ENCODE assay signal across 8 cellular contexts in genomic region chr11:116732740-116733385, GRCh38. TPM values are rescaled to one million over a fixed set of nuclear protein-coding genes. Genes with fewer than 3 reads are reported as not detected.
DNase-seq lines count a peak whose midpoint lies in the region; ATAC-seq and TF ChIP-seq lines count a peak whose summit lies in the region.

No MANE protein-coding gene starts in this region.

- intact Hi-C loops in lower lobe of right lung (cut with DNase I), result no loop called here

- peaks cover 2% of the 10 kb centered on the region for H3K36me3 Mint-ChIP-seq in activated CD4-positive, alpha-beta T cell treated with anti-CD3 and anti-CD28 coated beads, Interleukin-2, amount 10 ng/mL, durations not matched to agents 7 days and 5 days (ENCODE audit: low read depth)

- POLR2A ChIA-PET in activated CD4-positive, alpha-beta T cell treated with anti-CD3 and anti-CD28 coated beads, Interleukin-2, amount 10 ng/mL, durations not matched to agents 7 days and 5 days (lab: Charles Lee), result no interaction called here

- CTCF ChIA-PET in activated CD4-positive, alpha-beta T cell treated with anti-CD3 and anti-CD28 coated beads, Interleukin-2, amount 10 ng/mL, durations not matched to agents 7 days and 5 days (lab: Charles Lee), result interaction anchor here (0.6 to 1.7 kb wide), 17 partner anchors 8 to 536 kb away, joined by 3 to 6 read pairs (median 3); partner anchors contain the start of gene APOA5

- DNase-seq in SIG-M5 treated with dmso at 0.1 percent for 504 hours (lab: John Stamatoyannopoulos, UW; ENCODE audit: unreplicated experiment) (peak; percentile 52), SIG-M5 (lab: John Stamatoyannopoulos, UW) (no peak), NCI-H226 (peak; percentile 47), dermis blood vessel endothelial cell (peak; percentile 75), lower lobe of right lung (peak; percentile 68)
- peak; percentile 67 for DNase-seq in activated CD4-positive, alpha-beta T cell treated with anti-CD3 and anti-CD28 coated beads, Interleukin-2, amount 10 ng/mL, durations not matched to agents 7 days and 5 days
- peak; percentile 31 for DNase-seq in stimulated activated CD8-positive, alpha-beta memory T cell treated with anti-CD3 and anti-CD28 coated beads, Interleukin-15, amount 100 ng/mL, for 1 hour (ENCODE audit: low read depth)

- no peak overlapping the region for H3K27ac Mint-ChIP-seq in activated CD4-positive, alpha-beta T cell treated with anti-CD3 and anti-CD28 coated beads, Interleukin-2, amount 10 ng/mL, durations not matched to agents 7 days and 5 days

- no peaks in the 10 kb centered on the region for H3K9me3 Mint-ChIP-seq in activated CD4-positive, alpha-beta T cell treated with anti-CD3 and anti-CD28 coated beads, Interleukin-2, amount 10 ng/mL, durations not matched to agents 7 days and 5 days

- peak; percentile 77 for TF ChIP-seq CTCF in lower lobe of right lung (IDR thresholded peaks at IDR 0.05)

- H3K27ac ChIP-seq in lower lobe of right lung, result no peak overlapping the region

- no peaks in the 10 kb centered on the region for H3K4me1 ChIP-seq in lower lobe of right lung

- H3K4me1 Mint-ChIP-seq in activated CD4-positive, alpha-beta T cell treated with anti-CD3 and anti-CD28 coated beads, Interleukin-2, amount 10 ng/mL, durations not matched to agents 7 days and 5 days, result peaks cover 8% of the 10 kb centered on the region

- no peak overlapping the region for H3K4me3 Mint-ChIP-seq in activated CD4-positive, alpha-beta T cell treated with anti-CD3 and anti-CD28 coated beads, Interleukin-2, amount 10 ng/mL, durations not matched to agents 7 days and 5 days

- no peak overlapping the region for H3K4me3 ChIP-seq in lower lobe of right lung

- no peaks in the 10 kb centered on the region for H3K36me3 ChIP-seq in lower lobe of right lung

- peak; percentile 56 for ATAC-seq in HG02970 (IDR thresholded peaks at IDR 0.05; ENCODE audit: low FRiP score, unreplicated experiment)
- ATAC-seq in lower lobe of right lung, result peak; percentile 87 to 90

- H3K27me3 ChIP-seq in lower lobe of right lung (ENCODE audit: low read depth), result peaks cover 14% of the 10 kb centered on the region

- H3K9me3 ChIP-seq in lower lobe of right lung, result no peaks in the 10 kb centered on the region

- no peaks in the 10 kb centered on the region for H3K27me3 Mint-ChIP-seq in activated CD4-positive, alpha-beta T cell treated with anti-CD3 and anti-CD28 coated beads, Interleukin-2, amount 10 ng/mL, durations not matched to agents 7 days and 5 days

RNA-seq across cellular contexts. Expression of gene BUD13, which starts 39.9 kb away (rescaled TPM):
- total RNA-seq in activated CD4-positive, alpha-beta T cell treated with anti-CD3 and anti-CD28 coated beads, Interleukin-2, amount 10 ng/mL, durations not matched to agents 7 days and 5 days, result 10 to 100 TPM; 37.5 to 39.9 TPM
- total RNA-seq in dermis blood vessel endothelial cell (17.2 and 17.9 TPM in 2 replicates), lower lobe of right lung (15.8 TPM)

RNA-seq across cellular contexts. Expression of gene ZPR1, which starts 55.0 kb away (rescaled TPM):
- 10 to 100 TPM; 55.9 to 58.3 TPM for total RNA-seq in activated CD4-positive, alpha-beta T cell treated with anti-CD3 and anti-CD28 coated beads, Interleukin-2, amount 10 ng/mL, durations not matched to agents 7 days and 5 days
- total RNA-seq in dermis blood vessel endothelial cell (39.5 and 48.5 TPM in 2 replicates), lower lobe of right lung (35.4 TPM)

RNA-seq across cellular contexts. Expression of gene APOA5, which starts 58.8 kb away (rescaled TPM):
- total RNA-seq in activated CD4-positive, alpha-beta T cell treated with anti-CD3 and anti-CD28 coated beads, Interleukin-2, amount 10 ng/mL, durations not matched to agents 7 days and 5 days, result not detected
- total RNA-seq in dermis blood vessel endothelial cell (not detected in 2 replicates), lower lobe of right lung (0.41 TPM)
